8 cellular contexts compared by ENCODE assay signal in genomic region chr9:120868676-120869359, GRCh38. TPM values are rescaled to one million over a fixed set of nuclear protein-coding genes. Genes with fewer than 3 reads are reported as not detected.
DNase-seq lines count a peak whose midpoint lies in the region; ATAC-seq, FAIRE-seq and TF ChIP-seq lines count a peak whose summit lies in the region.

No MANE protein-coding gene starts in this region.

- TF ChIP-seq CTCF in GM12878 (IDR thresholded peaks at IDR 0.05 in 2 of 3, conservative IDR thresholded peaks at IDR 0.05 in 1 of 3; ENCODE audit: control insufficient read depth in 2 of 3, extremely low read depth in 1 of 3, insufficient read depth in 1 of 3, low read depth in 3 of 3, low read length in 3 of 3) (peak; percentile 50 to 65 (median 64)), sigmoid colon (IDR thresholded peaks at IDR 0.05) (peak in 2 of 4 experiments; percentile 20 to 36)

- peak overlapping the region; percentile 94 for H3K4me2 ChIP-seq in GM12878 (ENCODE audit: control insufficient read depth, insufficient read depth)

- H3K27me3 ChIP-seq in GM12878 (replicated peaks in 1 of 2; ENCODE audit: control insufficient read depth in 2 of 2, insufficient read depth in 2 of 2, low read length in 1 of 2) (no peaks in the 10 kb centered on the region), sigmoid colon (no peaks in the 10 kb centered on the region)

- H3K4me1 ChIP-seq in GM12878 (ENCODE audit: control insufficient read depth, insufficient read depth, low read length) (peaks cover 11% of the 10 kb centered on the region), sigmoid colon (peaks cover 0 to 20% (median 13%) of the 10 kb centered on the region in 4 donors)

- ATAC-seq in GM21717 (IDR thresholded peaks at IDR 0.05; ENCODE audit: unreplicated experiment) (peak; percentile 89), GM12878 (peak; percentile 96)

- TF ChIP-seq EP300 in GM12878 (IDR thresholded peaks at IDR 0.05; ENCODE audit: borderline replicate concordance in 1 of 2, control insufficient read depth in 1 of 2, low read depth in 2 of 2, low read length in 2 of 2) (no peak), sigmoid colon (IDR thresholded peaks at IDR 0.05) (no peak)

- peak; percentile 43 for TF ChIP-seq RAD21 in GM12878 (IDR thresholded peaks at IDR 0.05; ENCODE audit: insufficient read depth, low read depth, low read length)

- peak overlapping the region; percentile 73 for H3K4me3 ChIP-seq in GM12878
- H3K4me3 ChIP-seq in sigmoid colon: peak overlapping the region; percentile 47 to 60 (median 57)

- peak overlapping the region; percentile 89 for H2AFZ ChIP-seq in GM12878 (ENCODE audit: control insufficient read depth, low read depth, low read length)

- RAD21 ChIA-PET in GM12878 (lab: Charles Lee; ENCODE audit: unreplicated experiment): interaction anchor here (0.6 to 3.7 kb wide), 17 partner anchors 19 to 191 kb away, joined by 3 to 34 read pairs (median 5); partner anchors contain the start of genes FBXW2 and TRAF1

- WGBS in GM12878 (ENCODE audit: insufficient coverage, insufficient replicate concordance, low lambda C conversion rate, missing lambda C conversion rate): 2% methylated on average over 28 of the region's 52 CpGs
- WGBS in sigmoid colon, 2 donors: 1 to 3% methylated on average over 52 of the region's 52 CpGs

- DNase-seq in ELF-1 (ENCODE audit: low read depth, low spot score) (peak; percentile 95), T1000 (lab: John Stamatoyannopoulos, UW) (peak; percentile 95), GM12878 (ENCODE audit: low read depth, low spot score) (peak; percentile 77), iPS DF 19.7 (ENCODE audit: low read depth, low spot score) (peak; percentile 80), sigmoid colon (peak; percentile 98), NCI-H2107 (lab: John Stamatoyannopoulos, UW) (no peak)

- H3K36me3 ChIP-seq in KOPT-K1 (ENCODE audit: insufficient read depth, low read length) (peaks cover 90% of the 10 kb centered on the region), GM12878 (ENCODE audit: control insufficient read depth in 2 of 2, insufficient read depth in 2 of 2, low read length in 1 of 2) (peaks cover 16 to 33% of the 10 kb centered on the region in 2 experiments), sigmoid colon (peaks cover 0 to 40% (median 0%) of the 10 kb centered on the region in 4 donors)

- SMC1A ChIA-PET in GM12878 (lab: Charles Lee; ENCODE audit: uncharacterized antibody, unreplicated experiment): interaction anchor here (0.7 to 4.6 kb wide), 17 partner anchors 17 to 203 kb away, joined by 3 to 57 read pairs (median 4); no protein-coding TSS in a partner anchor

- in situ Hi-C loops in GM12878 (cut with MboI): no loop called here

- no peaks in the 10 kb centered on the region for H4K20me1 ChIP-seq in GM12878 (ENCODE audit: control insufficient read depth, insufficient read depth)

- H3K9me3 ChIP-seq in KOPT-K1 (ENCODE audit: insufficient read depth, low read length, poor library complexity, severe bottlenecking) (no peaks in the 10 kb centered on the region), GM12878 (replicated peaks; ENCODE audit: control insufficient read depth, insufficient read depth, low read length) (no peaks in the 10 kb centered on the region), sigmoid colon (no peaks in the 10 kb centered on the region)

- peak overlapping the region; percentile 50; the same call in 1 of the 2 replicates for H3K9ac ChIP-seq in GM12878 (ENCODE audit: control insufficient read depth, insufficient read depth, low read length)

- POLR2A ChIA-PET in GM12878 (lab: Charles Lee): interaction anchor here (0.7 to 2.4 kb wide), 9 partner anchors 10 to 109 kb away, joined by 3 to 11 read pairs (median 3); partner anchors contain the start of gene TRAF1

- BruUV-seq in GM12878 (replicated peaks; lab: Mats Ljungman, UMichigan): no TSS peak

- H3K27ac ChIP-seq in KOPT-K1 (ENCODE audit: low read depth, low read length, poor library complexity, severe bottlenecking): peak overlapping the region; percentile 70
- peak overlapping the region; percentile 61 for H3K27ac ChIP-seq in GM12878 (ENCODE audit: control insufficient read depth, insufficient read depth)
- peak overlapping the region; percentile 85 to 93 (median 88) for H3K27ac ChIP-seq in sigmoid colon

- FAIRE-seq in GM12878 (lab: Jason Lieb, UNC): no peak

- H3K79me2 ChIP-seq in GM12878 (ENCODE audit: control insufficient read depth, insufficient read depth, low read length): no peaks in the 10 kb centered on the region; the same call in none of the 2 replicates

- intact Hi-C loops in GM12878 (cut with micrococcal nuclease; ENCODE audit: unreplicated experiment) (loop anchor here (2.0 kb wide), 2 partner anchors 26 to 68 kb away; partner anchors contain the start of gene PSMD5), sigmoid colon (cut with DNase I) (loop anchor here (1.0 to 2.0 kb wide), 2 partner anchors 26 to 68 kb away; no protein-coding TSS in a partner anchor)

- CTCF ChIA-PET in GM12878 (lab: Yijun Ruan, JAX): interaction anchor here (0.5 to 6.0 kb wide), 25 partner anchors 16 to 409 kb away, joined by 3 to 70 read pairs (median 4); partner anchors contain the start of gene TRAF1

- peak; percentile 80 for TF ChIP-seq POLR2A in GM12878 (IDR thresholded peaks at IDR 0.05; ENCODE audit: low read depth, low read length)
- peak; percentile 17 to 75 for TF ChIP-seq POLR2A in sigmoid colon (IDR thresholded peaks at IDR 0.05)

TF ChIP-seq in GM12878, 131 proteins besides CTCF, POLR2A, EP300 and RAD21 (continues in another document):
- TF ChIP-seq ZSCAN29 (IDR thresholded peaks at IDR 0.05): no peak
- TF ChIP-seq SMARCA5 (IDR thresholded peaks at IDR 0.05): peak; percentile 87
- TF ChIP-seq POU2F2 (IDR thresholded peaks at IDR 0.05; ENCODE audit: borderline replicate concordance, low read depth, low read length): peak; percentile 40; the same call in 1 of the 3 replicates
- TF ChIP-seq MXI1 (IDR thresholded peaks at IDR 0.05; ENCODE audit: low read depth, low read length): peak; percentile 74; the same call in 1 of the 2 replicates

RNA-seq across cellular contexts. Expression of gene PHF19, which starts 8.2 kb away (rescaled TPM):
- total RNA-seq in GM12878 (2013; cell fraction: nucleolus; rRNA removed): 127 and 130 TPM in 2 replicates
- total RNA-seq in GM12878 (2014; rRNA removed) (74.9 and 81.1 TPM in 2 replicates), GM12878 (2014; rRNA removed; fragmentation: Illumina TruSeq; extraction: Trizol) (63.1 and 74.8 TPM in 2 replicates), GM12878 (2021) (116 and 133 TPM in 2 replicates), sigmoid colon (10 to 100 TPM; 22.5 to 32.7 (median 31.6) TPM)
- polyA plus RNA-seq in GM12878 (2011; ENCODE audit: low read depth): 38.7 TPM
- polyA plus RNA-seq in GM12878 (2011; rRNA removed) (45.5 and 71.1 TPM in 2 replicates), GM12878 (2014; fragmentation: Illumina TruSeq; extraction: Trizol) (64.7 and 94.2 TPM in 2 replicates), GM12878 (2014; fragmentation: Nextera tagmentation; extraction: Ambion mirVana) (10 to 100 TPM; 26.0 to 50.2 TPM), GM12878 (2014; rRNA removed) (98.6 and 106 TPM in 2 replicates), GM12878 (2016; fragmentation: Nextera tagmentation; extraction: Ambion mirVana) (100 to 1,000 TPM in 1 of 2 experiments, 10 to 100 TPM in 1; 97.9 to 113 TPM), sigmoid colon (10 to 100 TPM; 10.2 to 38.2 (median 10.6) TPM)
- polyA plus RNA-seq in GM12878 (2011; cell fraction: cytosol; rRNA removed): 118 and 119 TPM in 2 replicates
- 334 and 350 TPM in 2 replicates for polyA plus RNA-seq in GM12878 (2011; cell fraction: nucleus; rRNA removed)
- polyA plus RNA-seq in GM12878 (2012): 63.6 and 78.6 TPM in 2 replicates
- 85.9 and 103 TPM in 2 replicates for polyA minus RNA-seq in GM12878 (2011; rRNA and poly(A)+ RNA removed)
- polyA minus RNA-seq in GM12878 (2011; cell fraction: cytosol; rRNA and poly(A)+ RNA removed): 31.7 and 47.3 TPM in 2 replicates
- 69.5 and 128 TPM in 2 replicates for polyA minus RNA-seq in GM12878 (2011; cell fraction: nucleus; rRNA and poly(A)+ RNA removed)

RNA-seq across cellular contexts. Expression of gene PSMD5, which starts 26.1 kb away (rescaled TPM):
- total RNA-seq in GM12878 (2013; cell fraction: nucleolus; rRNA removed): 17.9 and 18.6 TPM in 2 replicates
- total RNA-seq in GM12878 (2014; rRNA removed): 19.9 and 20.8 TPM in 2 replicates
- total RNA-seq in GM12878 (2014; rRNA removed; fragmentation: Illumina TruSeq; extraction: Trizol): 20.9 and 23.1 TPM in 2 replicates
- total RNA-seq in GM12878 (2021): 34.4 and 47.7 TPM in 2 replicates
- polyA plus RNA-seq in GM12878 (2011; ENCODE audit: low read depth): 7.3 TPM
- polyA plus RNA-seq in GM12878 (2011; rRNA removed): 19.0 and 26.6 TPM in 2 replicates
- polyA plus RNA-seq in GM12878 (2011; cell fraction: cytosol; rRNA removed): 9.0 and 9.6 TPM in 2 replicates
- polyA plus RNA-seq in GM12878 (2011; cell fraction: nucleus; rRNA removed): 4.9 and 7.6 TPM in 2 replicates
- 11.2 and 13.3 TPM in 2 replicates for polyA plus RNA-seq in GM12878 (2012)
- polyA plus RNA-seq in GM12878 (2014; fragmentation: Illumina TruSeq; extraction: Trizol): 31.8 and 41.4 TPM in 2 replicates
- polyA plus RNA-seq in GM12878 (2014; fragmentation: Nextera tagmentation; extraction: Ambion mirVana): 10 to 100 TPM in 1 of 2 experiments, 1 to 10 TPM in 1; 8.8 to 11.4 TPM
- polyA plus RNA-seq in GM12878 (2014; rRNA removed): 21.6 and 27.1 TPM in 2 replicates
- polyA plus RNA-seq in GM12878 (2016; fragmentation: Nextera tagmentation; extraction: Ambion mirVana): 10 to 100 TPM; 35.9 to 40.4 TPM
- 9.0 and 10.4 TPM in 2 replicates for polyA minus RNA-seq in GM12878 (2011; rRNA and poly(A)+ RNA removed)
- polyA minus RNA-seq in GM12878 (2011; cell fraction: cytosol; rRNA and poly(A)+ RNA removed): 10.7 and 19.0 TPM in 2 replicates
- polyA minus RNA-seq in GM12878 (2011; cell fraction: nucleus; rRNA and poly(A)+ RNA removed): 5.8 and 6.3 TPM in 2 replicates
- 10 to 100 TPM; 28.6 to 42.6 (median 37.8) TPM for total RNA-seq in sigmoid colon
- 10 to 100 TPM; 13.2 to 22.9 (median 17.0) TPM for polyA plus RNA-seq in sigmoid colon

RNA-seq across cellular contexts. Expression of gene TRAF1, which starts 57.8 kb away (rescaled TPM):
- total RNA-seq in GM12878 (2013; cell fraction: nucleolus; rRNA removed): 317 and 349 TPM in 2 replicates
- total RNA-seq in GM12878 (2014; rRNA removed): 144 and 153 TPM in 2 replicates
- total RNA-seq in GM12878 (2014; rRNA removed; fragmentation: Illumina TruSeq; extraction: Trizol): 111 and 116 TPM in 2 replicates
- total RNA-seq in GM12878 (2021): 163 and 164 TPM in 2 replicates
- polyA plus RNA-seq in GM12878 (2011; ENCODE audit: low read depth): 44.2 TPM
- 106 and 147 TPM in 2 replicates for polyA plus RNA-seq in GM12878 (2011; rRNA removed)
- 186 and 209 TPM in 2 replicates for polyA plus RNA-seq in GM12878 (2011; cell fraction: cytosol; rRNA removed)
- polyA plus RNA-seq in GM12878 (2011; cell fraction: nucleus; rRNA removed): 205 and 241 TPM in 2 replicates
- polyA plus RNA-seq in GM12878 (2012): 65.1 and 86.6 TPM in 2 replicates
- 82.8 and 140 TPM in 2 replicates for polyA plus RNA-seq in GM12878 (2014; fragmentation: Illumina TruSeq; extraction: Trizol)
- polyA plus RNA-seq in GM12878 (2014; fragmentation: Nextera tagmentation; extraction: Ambion mirVana): 10 to 100 TPM; 13.8 to 16.6 TPM
- 153 and 156 TPM in 2 replicates for polyA plus RNA-seq in GM12878 (2014; rRNA removed)
- 10 to 100 TPM; 69.6 to 79.5 TPM for polyA plus RNA-seq in GM12878 (2016; fragmentation: Nextera tagmentation; extraction: Ambion mirVana)
- polyA minus RNA-seq in GM12878 (2011; rRNA and poly(A)+ RNA removed): 194 and 283 TPM in 2 replicates
- 61.2 and 66.6 TPM in 2 replicates for polyA minus RNA-seq in GM12878 (2011; cell fraction: cytosol; rRNA and poly(A)+ RNA removed)
- 99.3 and 141 TPM in 2 replicates for polyA minus RNA-seq in GM12878 (2011; cell fraction: nucleus; rRNA and poly(A)+ RNA removed)
- total RNA-seq in sigmoid colon: 1 to 10 TPM; 4.4 to 8.0 (median 5.0) TPM
- 10 to 100 TPM in 1 of 3 donors, under 1 TPM in 2; 0.46 to 10.0 (median 0.60) TPM for polyA plus RNA-seq in sigmoid colon

Comparison
In these comparisons a context has a peak if more than half of its experiments do, and no peak if none do; other contexts are left out.
1. RNA of gene TRAF1, which starts 57.8 kb away (total RNA-seq): 111 to 349 TPM in GM12878; 4.4 to 8.0 TPM in sigmoid colon; every median in the first group is over 10 times any median in the second.
2. Peak in every context shown above with its lines, with median percentiles within 50 percentile points of each other: H3K27ac ChIP-seq.